Comparison of ENCODE assay signal across 1 cellular context in genomic region chr4:4388836-4389575, GRCh38.
TF ChIP-seq lines count a peak whose summit lies in the region.

No MANE protein-coding gene starts in this region.

TF ChIP-seq in neural cell, 6 proteins besides CTCF, POLR2A, EP300 and RAD21 (continued from another document):
- TF ChIP-seq REST (IDR thresholded peaks at IDR 0.05; ENCODE audit: borderline replicate concordance) = no peak
